Comparison of ENCODE assay signal across 15 cellular contexts in genomic region chr14:103662591-103662990, GRCh38. TPM values are rescaled to one million over a fixed set of nuclear protein-coding genes. Genes with fewer than 3 reads are reported as not detected.
DNase-seq lines count a peak whose midpoint lies in the region; ATAC-seq and TF ChIP-seq lines count a peak whose summit lies in the region.
"Had no signal": no experiment of that assay in that cellular context is flagged by ENCODE, and none has a peak within 500 bp of the region (broad histone marks: within the 10 kb centered on the region; RNA-seq: fewer than 3 reads in every experiment).

No MANE protein-coding gene starts in this region.

- DNase-seq in GM23248 (no peak), SJSA1 (ENCODE audit: low read depth in 1 of 2, low spot score in 2 of 2) (no peak), endodermal cell (no peak), natural killer cell (no peak), T-helper 17 cell (no peak), lower lobe of right lung (no peak)
- DNase-seq: ACHN; AML-193; Caco-2; CD4-positive, alpha-beta T cell; HCEC 1CT had no signal

- H4K20me1 ChIP-seq in GM23248 (ENCODE audit: insufficient read depth): no peaks in the 10 kb centered on the region

- H3K4me3 ChIP-seq in ACC112 (ENCODE audit: low read depth, low read length): no peak overlapping the region
- H3K4me3 ChIP-seq in GM23248: no peak overlapping the region
- H3K4me3 ChIP-seq in SJSA1: no peak overlapping the region
- no peak overlapping the region for H3K4me3 ChIP-seq in endodermal cell (ENCODE audit: low read length)
- H3K4me3 ChIP-seq in lower lobe of right lung: no peak overlapping the region
- H3K4me3 ChIP-seq: GM23338 had no signal

- H3K79me2 ChIP-seq in ACC112 (ENCODE audit: control insufficient read depth, insufficient read depth, low read length, unreplicated experiment) (peaks cover 50% of the 10 kb centered on the region), GM23248 (ENCODE audit: insufficient read depth) (peaks cover 86% of the 10 kb centered on the region)

- ATAC-seq in HG02759 (IDR thresholded peaks at IDR 0.05; ENCODE audit: unreplicated experiment) (no peak), natural killer cell (no peak), T-helper 17 cell (no peak), lower lobe of right lung (no peak)
- ATAC-seq: GM23338 had no signal

- H3F3A ChIP-seq in GM23248 (ENCODE audit: insufficient read depth): peaks cover 70% of the 10 kb centered on the region

- no peaks in the 10 kb centered on the region for H3K27me3 ChIP-seq in ACC112 (ENCODE audit: insufficient read depth, low read length)
- no peaks in the 10 kb centered on the region for H3K27me3 ChIP-seq in GM23248 (replicated peaks; ENCODE audit: insufficient read depth)
- H3K27me3 ChIP-seq in SJSA1 (replicated peaks): no peaks in the 10 kb centered on the region
- H3K27me3 ChIP-seq in endodermal cell (ENCODE audit: control insufficient read depth, insufficient read depth, low read length, poor library complexity, severe bottlenecking): no peaks in the 10 kb centered on the region
- H3K27me3 ChIP-seq in lower lobe of right lung (ENCODE audit: low read depth): no peaks in the 10 kb centered on the region

- H3K27ac Mint-ChIP-seq in endodermal cell: peak overlapping the region; percentile 0
- no peak overlapping the region for H3K27ac Mint-ChIP-seq in natural killer cell
- no peak overlapping the region for H3K27ac Mint-ChIP-seq in T-helper 17 cell
- H3K27ac Mint-ChIP-seq: CD4-positive, alpha-beta T cell; GM23338 had no signal

- H3K9me3 Mint-ChIP-seq in endodermal cell (no peaks in the 10 kb centered on the region), natural killer cell (no peaks in the 10 kb centered on the region)
- H3K9me3 Mint-ChIP-seq: CD4-positive, alpha-beta T cell; GM23338 had no signal

- intact Hi-C loops in natural killer cell (cut with micrococcal nuclease): no loop called here
- intact Hi-C loops in lower lobe of right lung (cut with DNase I): no loop called here

- H3K9ac ChIP-seq in GM23248 (no peak overlapping the region), endodermal cell (ENCODE audit: extremely low read depth, low read length, poor library complexity, severe bottlenecking) (no peak overlapping the region)

- H3K36me3 ChIP-seq in ACC112 (ENCODE audit: insufficient read depth, low read length) (peaks cover 31% of the 10 kb centered on the region), GM23248 (ENCODE audit: low read depth) (peaks cover 62% of the 10 kb centered on the region), SJSA1 (peaks cover 82% of the 10 kb centered on the region), endodermal cell (ENCODE audit: control insufficient read depth, insufficient read depth, low read length) (peaks cover 78% of the 10 kb centered on the region), lower lobe of right lung (peaks cover 99% of the 10 kb centered on the region)

- H3K36me3 Mint-ChIP-seq in endodermal cell (ENCODE audit: low read depth): peaks cover 67% of the 10 kb centered on the region
- H3K36me3 Mint-ChIP-seq in natural killer cell: peaks cover 7% of the 10 kb centered on the region
- H3K36me3 Mint-ChIP-seq in T-helper 17 cell (ENCODE audit: low read depth): peaks cover 5% of the 10 kb centered on the region

- H3K4me1 Mint-ChIP-seq in endodermal cell (no peaks in the 10 kb centered on the region), natural killer cell (no peaks in the 10 kb centered on the region), T-helper 17 cell (no peaks in the 10 kb centered on the region)
- H3K4me1 Mint-ChIP-seq: GM23338 had no signal

- WGBS in GM23248 (ENCODE audit: low coverage in 1 of 2, low lambda C conversion rate in 2 of 2, missing lambda C conversion rate in 2 of 2), 2 experiments: 94 to 99% methylated on average over 17 of the region's 17 CpGs
- WGBS in endodermal cell (ENCODE audit: insufficient coverage in 1 of 2, insufficient read length in 1 of 2), 2 experiments: 95 to 96% methylated on average over 14 to 17 of the region's 17 CpGs

- no peak overlapping the region for H2AFZ ChIP-seq in ACC112 (ENCODE audit: low read length, unreplicated experiment)
- no peak overlapping the region for H2AFZ ChIP-seq in GM23248
- H2AFZ ChIP-seq: GM23338 had no signal

- H3K4me1 ChIP-seq in ACC112 (ENCODE audit: control insufficient read depth, insufficient read depth, low read length, unreplicated experiment): peaks cover 34% of the 10 kb centered on the region
- H3K4me1 ChIP-seq in GM23248 (ENCODE audit: insufficient read depth): peaks cover 34% of the 10 kb centered on the region
- H3K4me1 ChIP-seq in SJSA1 (replicated peaks): peaks cover 43% of the 10 kb centered on the region
- H3K4me1 ChIP-seq in endodermal cell (ENCODE audit: control insufficient read depth, insufficient read depth, low read length): no peaks in the 10 kb centered on the region
- peaks cover 12% of the 10 kb centered on the region for H3K4me1 ChIP-seq in lower lobe of right lung
- H3K4me1 ChIP-seq: Caco-2 had no signal

- H3K9me3 ChIP-seq in GM23248 (ENCODE audit: low read depth): no peaks in the 10 kb centered on the region
- H3K9me3 ChIP-seq in SJSA1 (replicated peaks): no peaks in the 10 kb centered on the region
- H3K9me3 ChIP-seq in endodermal cell (ENCODE audit: control insufficient read depth, low read length): no peaks in the 10 kb centered on the region
- H3K9me3 ChIP-seq in T-helper 17 cell (ENCODE audit: control insufficient read depth, low read length, poor library complexity, severe bottlenecking): no peaks in the 10 kb centered on the region
- no peaks in the 10 kb centered on the region for H3K9me3 ChIP-seq in lower lobe of right lung
- H3K9me3 ChIP-seq: Caco-2 had no signal

- peak overlapping the region; percentile 43 for H3K27ac ChIP-seq in ACC112 (ENCODE audit: low read depth, low read length)
- peak overlapping the region; percentile 94 for H3K27ac ChIP-seq in GM23248
- H3K27ac ChIP-seq in SJSA1: peak overlapping the region; percentile 11; the same call in 1 of the 2 replicates
- no peak overlapping the region for H3K27ac ChIP-seq in endodermal cell (ENCODE audit: low read depth, low read length)
- H3K27ac ChIP-seq in lower lobe of right lung: no peak overlapping the region
- H3K27ac ChIP-seq: C4-2B had no signal

- H3K9me2 ChIP-seq in GM23248 (ENCODE audit: insufficient read depth): no peaks in the 10 kb centered on the region

- in situ Hi-C loops in GM23248 (cut with MboI): no loop called here

- no peak overlapping the region for H3K4me3 Mint-ChIP-seq in endodermal cell
- H3K4me3 Mint-ChIP-seq in natural killer cell: no peak overlapping the region
- no peak overlapping the region for H3K4me3 Mint-ChIP-seq in T-helper 17 cell
- H3K4me3 Mint-ChIP-seq: CD4-positive, alpha-beta T cell; GM23338 had no signal

- TF ChIP-seq CTCF in endodermal cell (conservative IDR thresholded peaks at IDR 0.05): no peak
- TF ChIP-seq CTCF in natural killer cell (IDR thresholded peaks at IDR 0.05): no peak
- TF ChIP-seq CTCF in lower lobe of right lung (IDR thresholded peaks at IDR 0.05): no peak

- H3K4me2 ChIP-seq in GM23248 (ENCODE audit: unreplicated experiment): no peak overlapping the region
- H3K4me2 ChIP-seq: GM23338 had no signal

- no peaks in the 10 kb centered on the region for H3K27me3 Mint-ChIP-seq in endodermal cell (ENCODE audit: insufficient read depth)
- no peaks in the 10 kb centered on the region for H3K27me3 Mint-ChIP-seq in natural killer cell (ENCODE audit: low read depth in 2 of 2)
- no peaks in the 10 kb centered on the region for H3K27me3 Mint-ChIP-seq in T-helper 17 cell
- H3K27me3 Mint-ChIP-seq: CD4-positive, alpha-beta T cell had no signal

RNA-seq across cellular contexts. Expression of gene KLC1, which starts 33.6 kb away (rescaled TPM):
- 339 and 410 TPM in 2 replicates for total RNA-seq in GM23248 (2014; rRNA removed; shearing (Covaris generic))
- 177 and 184 TPM in 2 replicates for polyA plus RNA-seq in GM23248 (2016; fragmentation: Nextera tagmentation; extraction: Ambion mirVana)
- 117 and 196 TPM in 2 replicates for total RNA-seq in SJSA1 (2014; rRNA removed; shearing (Covaris generic))
- 100 to 1,000 TPM; 170 to 178 TPM for total RNA-seq in endodermal cell
- 204 TPM for polyA plus RNA-seq in endodermal cell (2013, experiment 1 of 2)
- 188 TPM for polyA plus RNA-seq in endodermal cell (2013, experiment 2 of 2)
- total RNA-seq in natural killer cell: 100 to 1,000 TPM; 144 to 200 (median 178) TPM
- 100 to 1,000 TPM; 162 to 198 TPM for total RNA-seq in T-helper 17 cell
- 171 TPM for total RNA-seq in lower lobe of right lung

RNA-seq across cellular contexts. Expression of gene XRCC3, which starts 52.7 kb away (rescaled TPM):
- 19.1 and 20.3 TPM in 2 replicates for total RNA-seq in GM23248 (2014; rRNA removed; shearing (Covaris generic))
- 4.0 and 4.9 TPM in 2 replicates for polyA plus RNA-seq in GM23248 (2016; fragmentation: Nextera tagmentation; extraction: Ambion mirVana)
- total RNA-seq in SJSA1 (2014; rRNA removed; shearing (Covaris generic)): 20.1 and 28.4 TPM in 2 replicates
- total RNA-seq in endodermal cell (10 to 100 TPM; 39.2 to 42.6 TPM), natural killer cell (10 to 100 TPM; 11.6 to 12.8 (median 12.7) TPM), T-helper 17 cell (1 to 10 TPM; 6.9 to 8.3 TPM), lower lobe of right lung (5.0 TPM)
- polyA plus RNA-seq in endodermal cell (2013, experiment 1 of 2): 22.5 TPM
- 24.3 TPM for polyA plus RNA-seq in endodermal cell (2013, experiment 2 of 2)

RNA-seq across cellular contexts. Expression of gene ZFYVE21, which starts 53.0 kb away (rescaled TPM):
- total RNA-seq in GM23248 (2014; rRNA removed; shearing (Covaris generic)): 60.3 and 77.4 TPM in 2 replicates
- 112 and 120 TPM in 2 replicates for polyA plus RNA-seq in GM23248 (2016; fragmentation: Nextera tagmentation; extraction: Ambion mirVana)
- 44.8 and 46.3 TPM in 2 replicates for total RNA-seq in SJSA1 (2014; rRNA removed; shearing (Covaris generic))
- total RNA-seq in endodermal cell: 10 to 100 TPM; 42.5 to 55.6 TPM
- 42.1 TPM for polyA plus RNA-seq in endodermal cell (2013, experiment 1 of 2)
- polyA plus RNA-seq in endodermal cell (2013, experiment 2 of 2): 40.3 TPM
- total RNA-seq in natural killer cell: 10 to 100 TPM in 1 of 3 donors, 1 to 10 TPM in 2; 5.9 to 10.7 (median 8.5) TPM
- total RNA-seq in T-helper 17 cell: 1 to 10 TPM; 9.1 to 9.5 TPM
- 49.4 TPM for total RNA-seq in lower lobe of right lung

Comparison
In these comparisons a context has a peak if more than half of its experiments do, and no peak if none do; other contexts are left out.
1. H3K27ac ChIP-seq: peak in ACC112 (single experiment), GM23248 (single experiment) and SJSA1 (single experiment); none in endodermal cell (single experiment) and lower lobe of right lung (single experiment).